Comparison of ENCODE assay signal across 10 cellular contexts in genomic region chr4:5037553-5038551, GRCh38. TPM values are rescaled to one million over a fixed set of nuclear protein-coding genes. Genes with fewer than 3 reads are reported as not detected.
DNase-seq lines count a peak whose midpoint lies in the region; ATAC-seq, FAIRE-seq and TF ChIP-seq lines count a peak whose summit lies in the region.
"Had no signal": no experiment of that assay in that cellular context is flagged by ENCODE, and none has a peak within 500 bp of the region (broad histone marks: within the 10 kb centered on the region; RNA-seq: fewer than 3 reads in every experiment).

No MANE protein-coding gene starts in this region.

- no peak for ATAC-seq in GM18868 (IDR thresholded peaks at IDR 0.05; ENCODE audit: unreplicated experiment)
- no peak for ATAC-seq in HG02588 (IDR thresholded peaks at IDR 0.05; ENCODE audit: unreplicated experiment)

- peaks cover 16% of the 10 kb centered on the region for H3K4me1 Mint-ChIP-seq in MCF 10A (ENCODE audit: insufficient read depth, unreplicated experiment)

- H3K27me3 ChIP-seq in breast epithelium = no peaks in the 10 kb centered on the region

- intact Hi-C loops in MCF 10A (cut with micrococcal nuclease) = loop anchor here (1.0 to 5.0 kb wide), 2 partner anchors 47 to 126 kb away; no protein-coding TSS in a partner anchor
- intact Hi-C loops in breast epithelium (cut with DNase I; ENCODE audit: low total_unique reads) = no loop called here

- FAIRE-seq in urothelium cell line (lab: Jason Lieb, UNC) = no peak

- BruUV-seq in MCF 10A (replicated peaks; lab: Mats Ljungman, UMichigan) = no TSS peak

- H3K9me3 Mint-ChIP-seq in MCF 10A (ENCODE audit: unreplicated experiment) = no peaks in the 10 kb centered on the region

- no peaks in the 10 kb centered on the region for H3K27me3 Mint-ChIP-seq in MCF 10A (ENCODE audit: insufficient read depth, unreplicated experiment)

- H3K4me1 ChIP-seq in breast epithelium = no peaks in the 10 kb centered on the region

- no peak overlapping the region for H3K27ac ChIP-seq in breast epithelium

- H3K9me3 ChIP-seq in breast epithelium = no peaks in the 10 kb centered on the region

- DNase-seq in MCF 10A (ENCODE audit: unreplicated experiment) (peak; percentile 93), breast epithelium (ENCODE audit: low spot score in 2 of 2) (no peak), SW480 (ENCODE audit: low spot score) (peak; percentile 61), glomerular visceral epithelial cell (ENCODE audit: extremely low spot score) (peak; percentile 95), urothelium cell line (ENCODE audit: low spot score) (peak; percentile 62), HPDE6-E6E7 (ENCODE audit: extremely low spot score) (no peak)
- DNase-seq: activated gamma-delta T cell had no signal

- H3K27ac Mint-ChIP-seq in MCF 10A (ENCODE audit: low read depth, unreplicated experiment) = peak overlapping the region; percentile 35
- H3K27ac Mint-ChIP-seq: B cell had no signal

- POLR2A ChIA-PET in MCF 10A (lab: Yijun Ruan, JAX) = interaction anchor here (0.7 to 1.5 kb wide), 2 partner anchors 11 to 44 kb away, joined by 3 read pairs; no protein-coding TSS in a partner anchor

- peak overlapping the region; percentile 50 for H3K4me3 Mint-ChIP-seq in MCF 10A (ENCODE audit: unreplicated experiment)
- H3K4me3 Mint-ChIP-seq: B cell had no signal

- no peaks in the 10 kb centered on the region for H3K36me3 ChIP-seq in breast epithelium

- H3K36me3 Mint-ChIP-seq in MCF 10A (ENCODE audit: insufficient read depth, unreplicated experiment) = no peaks in the 10 kb centered on the region

- CTCF ChIA-PET in MCF 10A (lab: Yijun Ruan, JAX) = interaction anchor here (0.7 to 1.2 kb wide), 2 partner anchors 10 to 14 kb away, joined by 3 read pairs; no protein-coding TSS in a partner anchor

- no peak overlapping the region for H3K4me3 ChIP-seq in breast epithelium

- TF ChIP-seq CTCF in MCF 10A (IDR thresholded peaks at IDR 0.05; ENCODE audit: unreplicated experiment) = no peak
- TF ChIP-seq CTCF in breast epithelium (IDR thresholded peaks at IDR 0.05) = no peak

- TF ChIP-seq POLR2A in breast epithelium (IDR thresholded peaks at IDR 0.05) = no peak

RNA-seq across cellular contexts. Expression of gene STK32B, which starts 13.4 kb away (rescaled TPM):
- total RNA-seq in MCF 10A (2022) (not detected in 2 replicates), breast epithelium (1 to 10 TPM; 2.2 to 5.0 (median 4.6) TPM)

RNA-seq across cellular contexts. Expression of gene CYTL1, which starts 18.6 kb away (rescaled TPM):
- total RNA-seq in MCF 10A (2022) (not detected in 2 replicates), breast epithelium (1 to 10 TPM in 1 of 3 donors, under 1 TPM in 2; 0.44 to 1.9 (median 0.66) TPM)
- total RNA-seq: B cell had no signal

Comparison
In these comparisons a context has a peak if more than half of its experiments do, and no peak if none do; other contexts are left out.
1. DNase-seq: peak in MCF 10A (single experiment), SW480 (single experiment), glomerular visceral epithelial cell (single experiment) and urothelium cell line (single experiment); none in breast epithelium (0 of 2) and HPDE6-E6E7 (single experiment).